18 cellular contexts compared by ENCODE assay signal in the genomic region with DNA sequence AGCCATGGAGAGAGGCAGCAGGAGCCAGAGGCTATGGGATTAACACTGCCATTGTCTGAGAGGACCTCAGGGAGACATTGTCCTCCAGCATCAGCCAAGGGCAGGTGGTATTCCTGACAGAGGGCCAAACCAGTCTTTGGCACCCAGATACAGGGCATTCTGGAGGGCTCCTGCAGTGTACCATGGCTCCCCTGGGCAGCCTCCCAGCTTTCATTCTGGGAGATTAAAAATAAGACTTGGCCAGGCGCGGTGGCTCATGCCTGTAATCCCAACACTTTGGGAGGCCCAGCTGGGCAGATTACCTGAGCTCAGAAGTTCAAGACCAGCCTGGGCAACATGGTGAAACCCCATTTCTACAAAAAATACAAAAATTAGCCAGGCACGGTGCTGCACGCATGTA. TPM values are rescaled to one million over a fixed set of nuclear protein-coding genes. Genes with fewer than 3 reads are reported as not detected.
A peak's percentile ranks its signal among the peaks of the same experiment; 100 is the strongest.
DNase-seq lines count a peak whose midpoint lies in the region; ATAC-seq and TF ChIP-seq lines count a peak whose summit lies in the region.
"Had no signal": no experiment of that assay in that cellular context is flagged by ENCODE, and none has a peak within 500 bp of the region (broad histone marks: within the 10 kb centered on the region; RNA-seq: fewer than 3 reads in every experiment).

No MANE protein-coding gene starts in this region.

- CTCF ChIA-PET in activated naive CD4-positive, alpha-beta T cell treated with anti-CD3 and anti-CD28 coated beads, Interleukin-2, amount 10 ng/mL, durations not matched to agents 7 days and 5 days (lab: Charles Lee) = interaction anchor here (0.7 kb wide), 1 partner anchor 201 kb away, joined by 3 read pairs; no protein-coding TSS in a partner anchor
- CTCF ChIA-PET in HEK293 (lab: Yijun Ruan, JAX) = interaction anchor here (0.6 to 1.6 kb wide), 4 partner anchors 191 to 438 kb away, joined by 3 to 6 read pairs (median 3); no protein-coding TSS in a partner anchor
- CTCF ChIA-PET in activated CD8-positive, alpha-beta T cell treated with anti-CD3 and anti-CD28 coated beads, Interleukin-2, amount 10 ng/mL, durations not matched to agents 7 days and 5 days (lab: Charles Lee) = interaction anchor here (0.7 to 8.5 kb wide), 2 partner anchors 202 to 235 kb away, joined by 3 to 152 read pairs; a partner anchor contains a TSS

- no peak overlapping the region for H3K4me3 Mint-ChIP-seq in activated naive CD4-positive, alpha-beta T cell treated with anti-CD3 and anti-CD28 coated beads, Interleukin-2, amount 10 ng/mL, durations not matched to agents 7 days and 5 days
- H3K4me3 Mint-ChIP-seq in activated CD8-positive, alpha-beta T cell treated with anti-CD3 and anti-CD28 coated beads, Interleukin-2, amount 10 ng/mL, durations not matched to agents 7 days and 5 days = no peak overlapping the region
- H3K4me3 Mint-ChIP-seq in stimulated activated effector memory CD8-positive, alpha-beta T cell treated with anti-CD3 and anti-CD28 coated beads, Interleukin-12 subunit alpha, Interleukin-12 subunit beta, amount 100 ng/mL, for 72 hours = no peak overlapping the region
- H3K4me3 Mint-ChIP-seq: activated naive CD8-positive, alpha-beta T cell treated with anti-CD3 and anti-CD28 coated beads, Interleukin-2, amount 10 ng/mL, durations not matched to agents 7 days and 5 days; brain had no signal

- H3K36me3 Mint-ChIP-seq in activated naive CD4-positive, alpha-beta T cell treated with anti-CD3 and anti-CD28 coated beads, Interleukin-2, amount 50 U/mL, for 72 hours = peaks cover 19 to 50% of the 10 kb centered on the region in 2 donors
- peaks cover 48% of the 10 kb centered on the region for H3K36me3 Mint-ChIP-seq in activated naive CD4-positive, alpha-beta T cell treated with anti-CD3 and anti-CD28 coated beads, Interleukin-2, amount 10 ng/mL, durations not matched to agents 7 days and 5 days
- H3K36me3 Mint-ChIP-seq in activated CD8-positive, alpha-beta T cell treated with anti-CD3 and anti-CD28 coated beads, Interleukin-2, amount 10 ng/mL, durations not matched to agents 7 days and 5 days (ENCODE audit: low read depth) = peaks cover 52% of the 10 kb centered on the region
- peaks cover 50% of the 10 kb centered on the region for H3K36me3 Mint-ChIP-seq in stimulated activated effector memory CD8-positive, alpha-beta T cell treated with anti-CD3 and anti-CD28 coated beads, Interleukin-12 subunit alpha, Interleukin-12 subunit beta, amount 100 ng/mL, for 72 hours

- H3K4me1 ChIP-seq in HEK293 (ENCODE audit: control insufficient read depth, insufficient read depth, low read length) (peaks cover 2% of the 10 kb centered on the region; the same call in 1 of the 2 replicates), upper lobe of left lung (peaks cover 8 to 30% (median 18%) of the 10 kb centered on the region in 4 donors)

- WGBS in upper lobe of left lung, 2 donors = 98 to 100% methylated on average over 4 of the region's 4 CpGs

- no peak for TF ChIP-seq POLR2A in upper lobe of left lung (IDR thresholded peaks at IDR 0.05)

- no peak for ATAC-seq in activated naive CD4-positive, alpha-beta T cell treated with anti-CD3 and anti-CD28 coated beads, Interleukin-2, amount 50 U/mL, for 72 hours
- ATAC-seq in activated CD8-positive, alpha-beta T cell treated with anti-CD3 and anti-CD28 coated beads, Interleukin-2, amount 10 ng/mL, durations not matched to agents 7 days and 5 days = no peak
- ATAC-seq in stimulated activated effector memory CD8-positive, alpha-beta T cell treated with anti-CD3 and anti-CD28 coated beads, Interleukin-12 subunit alpha, Interleukin-12 subunit beta, amount 100 ng/mL, for 72 hours = no peak
- ATAC-seq in upper lobe of left lung (ENCODE audit: low FRiP score in 2 of 2) = no peak

- no peak overlapping the region for H3K27ac ChIP-seq in HEK293 (ENCODE audit: extremely low read depth, low read depth, low read length)
- H3K27ac ChIP-seq in upper lobe of left lung = no peak overlapping the region
- H3K27ac ChIP-seq: coronary artery had no signal

- POLR2A ChIA-PET in HEK293 (lab: Yijun Ruan, JAX) = no interaction called here
- POLR2A ChIA-PET in activated CD8-positive, alpha-beta T cell treated with anti-CD3 and anti-CD28 coated beads, Interleukin-2, amount 10 ng/mL, durations not matched to agents 7 days and 5 days (lab: Charles Lee) = no interaction called here

- no peaks in the 10 kb centered on the region for H3K9me3 ChIP-seq in HEK293 (ENCODE audit: control insufficient read depth, insufficient read depth, low read depth, low read length)
- no peaks in the 10 kb centered on the region for H3K9me3 ChIP-seq in upper lobe of left lung

- no peaks in the 10 kb centered on the region for H3K9me3 Mint-ChIP-seq in activated naive CD4-positive, alpha-beta T cell treated with anti-CD3 and anti-CD28 coated beads, Interleukin-2, amount 50 U/mL, for 72 hours
- H3K9me3 Mint-ChIP-seq in activated naive CD4-positive, alpha-beta T cell treated with anti-CD3 and anti-CD28 coated beads, Interleukin-2, amount 10 ng/mL, durations not matched to agents 7 days and 5 days = no peaks in the 10 kb centered on the region
- no peaks in the 10 kb centered on the region for H3K9me3 Mint-ChIP-seq in activated CD8-positive, alpha-beta T cell treated with anti-CD3 and anti-CD28 coated beads, Interleukin-2, amount 10 ng/mL, durations not matched to agents 7 days and 5 days (ENCODE audit: insufficient read depth)
- no peaks in the 10 kb centered on the region for H3K9me3 Mint-ChIP-seq in stimulated activated effector memory CD8-positive, alpha-beta T cell treated with anti-CD3 and anti-CD28 coated beads, Interleukin-12 subunit alpha, Interleukin-12 subunit beta, amount 100 ng/mL, for 72 hours
- H3K9me3 Mint-ChIP-seq: activated naive CD8-positive, alpha-beta T cell treated with anti-CD3 and anti-CD28 coated beads, Interleukin-2, amount 10 ng/mL, durations not matched to agents 7 days and 5 days; nephron had no signal

- peak overlapping the region; percentile 34 to 50 for H3K27ac Mint-ChIP-seq in activated naive CD4-positive, alpha-beta T cell treated with anti-CD3 and anti-CD28 coated beads, Interleukin-2, amount 50 U/mL, for 72 hours
- no peak overlapping the region for H3K27ac Mint-ChIP-seq in activated naive CD4-positive, alpha-beta T cell treated with anti-CD3 and anti-CD28 coated beads, Interleukin-2, amount 10 ng/mL, durations not matched to agents 7 days and 5 days
- H3K27ac Mint-ChIP-seq in activated CD8-positive, alpha-beta T cell treated with anti-CD3 and anti-CD28 coated beads, Interleukin-2, amount 10 ng/mL, durations not matched to agents 7 days and 5 days = peak overlapping the region; percentile 1
- peak overlapping the region; percentile 65 for H3K27ac Mint-ChIP-seq in stimulated activated effector memory CD8-positive, alpha-beta T cell treated with anti-CD3 and anti-CD28 coated beads, Interleukin-12 subunit alpha, Interleukin-12 subunit beta, amount 100 ng/mL, for 72 hours
- H3K27ac Mint-ChIP-seq: nephron had no signal

- no peak for DNase-seq in activated naive CD4-positive, alpha-beta T cell treated with anti-CD3 and anti-CD28 coated beads, Interleukin-2, amount 50 U/mL, for 72 hours (ENCODE audit: low spot score in 2 of 2)
- DNase-seq in activated naive CD4-positive, alpha-beta T cell treated with anti-CD3 and anti-CD28 coated beads, Interleukin-2, amount 10 ng/mL, durations not matched to agents 7 days and 5 days = no peak
- no peak for DNase-seq in activated CD8-positive, alpha-beta T cell treated with anti-CD3 and anti-CD28 coated beads, Interleukin-2, amount 10 ng/mL, durations not matched to agents 7 days and 5 days
- no peak for DNase-seq in stimulated activated effector memory CD8-positive, alpha-beta T cell treated with anti-CD3 and anti-CD28 coated beads, Interleukin-12 subunit alpha, Interleukin-12 subunit beta, amount 100 ng/mL, for 72 hours (ENCODE audit: low spot score in 2 of 2)
- DNase-seq in upper lobe of left lung (no peak), cerebellum (ENCODE audit: low spot score) (no peak)
- no peak for DNase-seq in activated CD4-positive, CD25-positive, alpha-beta regulatory T cell (lab: John Stamatoyannopoulos, UW)
- DNase-seq: activated CD4-positive, alpha-beta T cell treated with anti-CD3 and anti-CD28 coated beads, Interleukin-2, amount 50 U/mL, for 48 hours; activated naive CD8-positive, alpha-beta T cell treated with anti-CD3 and anti-CD28 coated beads, Interleukin-2, amount 10 ng/mL, durations not matched to agents 7 days and 5 days; activated T-cell treated with anti-CD3 and anti-CD28 coated beads, Interleukin-2, amount 50 U/mL, for 1 hour; EL; hippocampal formation; NCI-H510A treated with DMSO at 0.1 percent for 48 hours; SIG-M5 had no signal

- TF ChIP-seq CTCF in HEK293 (tag by site-specific recombination; IDR thresholded peaks at IDR 0.05) (no peak), upper lobe of left lung (IDR thresholded peaks at IDR 0.05) (no peak)

- no peak overlapping the region for H3K4me3 ChIP-seq in HEK293 (ENCODE audit: low read depth, low read length)
- no peak overlapping the region for H3K4me3 ChIP-seq in upper lobe of left lung
- H3K4me3 ChIP-seq: coronary artery had no signal

- H3K27me3 Mint-ChIP-seq in activated naive CD4-positive, alpha-beta T cell treated with anti-CD3 and anti-CD28 coated beads, Interleukin-2, amount 10 ng/mL, durations not matched to agents 7 days and 5 days = peaks cover 16% of the 10 kb centered on the region
- peaks cover 2% of the 10 kb centered on the region for H3K27me3 Mint-ChIP-seq in activated CD8-positive, alpha-beta T cell treated with anti-CD3 and anti-CD28 coated beads, Interleukin-2, amount 10 ng/mL, durations not matched to agents 7 days and 5 days (ENCODE audit: low read depth)
- H3K27me3 Mint-ChIP-seq: activated naive CD8-positive, alpha-beta T cell treated with anti-CD3 and anti-CD28 coated beads, Interleukin-2, amount 10 ng/mL, durations not matched to agents 7 days and 5 days had no signal

- H3K36me3 ChIP-seq in HEK293 (ENCODE audit: control insufficient read depth in 2 of 2, insufficient read depth in 1 of 2, low read length in 2 of 2) = peaks cover 7 to 65% of the 10 kb centered on the region in 2 experiments; a peak in 2 of 3 replicates
- peaks cover 0 to 25% (median 0%) of the 10 kb centered on the region in 4 donors for H3K36me3 ChIP-seq in upper lobe of left lung

- H3K27me3 ChIP-seq in upper lobe of left lung = no peaks in the 10 kb centered on the region

- TF ChIP-seq EP300 in upper lobe of left lung (IDR thresholded peaks at IDR 0.05) = no peak

- H3K4me1 Mint-ChIP-seq in activated naive CD4-positive, alpha-beta T cell treated with anti-CD3 and anti-CD28 coated beads, Interleukin-2, amount 10 ng/mL, durations not matched to agents 7 days and 5 days = peaks cover 46% of the 10 kb centered on the region
- peaks cover 47% of the 10 kb centered on the region for H3K4me1 Mint-ChIP-seq in activated CD8-positive, alpha-beta T cell treated with anti-CD3 and anti-CD28 coated beads, Interleukin-2, amount 10 ng/mL, durations not matched to agents 7 days and 5 days (ENCODE audit: low read depth)
- H3K4me1 Mint-ChIP-seq in stimulated activated effector memory CD8-positive, alpha-beta T cell treated with anti-CD3 and anti-CD28 coated beads, Interleukin-12 subunit alpha, Interleukin-12 subunit beta, amount 100 ng/mL, for 72 hours = peaks cover 52% of the 10 kb centered on the region

RNA-seq across cellular contexts. Expression of a gene that starts 4.2 kb away (rescaled TPM):
- 10 to 100 TPM; 50.2 to 56.8 TPM for total RNA-seq in activated naive CD4-positive, alpha-beta T cell treated with anti-CD3 and anti-CD28 coated beads, Interleukin-2, amount 50 U/mL, for 72 hours
- total RNA-seq in activated CD8-positive, alpha-beta T cell treated with anti-CD3 and anti-CD28 coated beads, Interleukin-2, amount 10 ng/mL, durations not matched to agents 7 days and 5 days = 10 to 100 TPM; 62.5 to 68.2 TPM
- total RNA-seq in upper lobe of left lung (10 to 100 TPM; 10.5 to 35.0 (median 25.7) TPM), cerebellum (17.7 TPM)
